Comparison of ENCODE assay signal across 13 cellular contexts in the genomic region with DNA sequence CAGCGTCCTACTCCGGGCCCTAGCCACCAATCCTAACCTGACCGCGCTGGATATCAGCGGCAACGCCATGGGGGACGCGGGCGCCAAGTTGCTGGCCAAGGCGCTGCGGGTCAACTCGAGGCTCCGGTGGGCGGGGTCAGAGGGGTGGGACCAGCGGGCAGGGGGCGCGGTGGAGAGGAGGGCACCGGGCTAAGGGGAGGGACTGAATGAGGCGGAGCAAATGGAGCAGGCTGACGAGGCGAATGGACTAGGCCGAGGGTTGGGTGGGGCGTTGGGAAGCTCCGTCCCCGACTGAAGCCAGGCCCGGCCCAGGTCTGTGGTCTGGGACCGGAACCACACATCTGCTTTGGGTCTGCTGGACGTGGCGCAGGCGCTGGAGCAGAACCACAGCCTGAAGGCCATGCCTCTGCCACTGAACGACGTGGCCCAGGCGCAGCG. TPM values are rescaled to one million over a fixed set of nuclear protein-coding genes. Genes with fewer than 3 reads are reported as not detected.
DNase-seq lines count a peak whose midpoint lies in the region; ATAC-seq and TF ChIP-seq lines count a peak whose summit lies in the region.
"Had no signal": no experiment of that assay in that cellular context is flagged by ENCODE, and none has a peak within 500 bp of the region (broad histone marks: within the 10 kb centered on the region; RNA-seq: fewer than 3 reads in every experiment).

No MANE protein-coding gene starts in this region.

- peaks cover 55% of the 10 kb centered on the region for H3K27me3 Mint-ChIP-seq in mesothelial cell of epicardium (ENCODE audit: low read depth)
- H3K27me3 Mint-ChIP-seq: activated CD4-positive, alpha-beta memory T cell treated with anti-CD3 and anti-CD28 coated beads, Interleukin-2, amount 10 ng/mL, durations not matched to agents 7 days and 5 days had no signal

- intact Hi-C loops in heart right ventricle (cut with DNase I) (loop anchor here in 3 of 10 donors (5.0 to 10.0 kb wide), 2 partner anchors 105 to 127 kb away; no protein-coding TSS in a partner anchor), Right ventricle myocardium inferior (cut with DNase I) (no loop called here), aorta (cut with DNase I) (no loop called here)

- no peaks in the 10 kb centered on the region for H3K36me3 ChIP-seq in heart right ventricle
- H3K36me3 ChIP-seq in aorta (ENCODE audit: control insufficient read depth in 1 of 2, insufficient read depth in 2 of 2, low read length in 1 of 2), result no peaks in the 10 kb centered on the region
- H3K36me3 ChIP-seq: ascending aorta had no signal

- H3K4me3 Mint-ChIP-seq in mesothelial cell of epicardium, result no peak overlapping the region
- H3K4me3 Mint-ChIP-seq: activated CD4-positive, alpha-beta memory T cell treated with anti-CD3 and anti-CD28 coated beads, Interleukin-2, amount 10 ng/mL, durations not matched to agents 7 days and 5 days; HFFc6; T-helper 2 cell treated with Interferon-gamma antibody and Interleukin-4, amounts not matched to agents 5 μg/mL and 100 μg/mL, for 36 hours had no signal

- H3K4me3 ChIP-seq in heart right ventricle (no peak overlapping the region), aorta (ENCODE audit: low read length in 2 of 2) (no peak overlapping the region)
- H3K4me3 ChIP-seq: ascending aorta had no signal

- H3K27me3 ChIP-seq in heart right ventricle, result peaks cover 24 to 100% (median 92%) of the 10 kb centered on the region in 7 donors
- H3K27me3 ChIP-seq in aorta (ENCODE audit: control insufficient read depth in 1 of 2, insufficient read depth in 2 of 2, low read length in 1 of 2), result no peaks in the 10 kb centered on the region

- H3K4me1 Mint-ChIP-seq in mesothelial cell of epicardium, result peaks cover 4% of the 10 kb centered on the region

- H3K4me1 ChIP-seq in heart right ventricle, result peaks cover 3 to 42% (median 16%) of the 10 kb centered on the region in 9 donors
- H3K4me1 ChIP-seq in aorta (ENCODE audit: control insufficient read depth in 1 of 2, insufficient read depth in 2 of 2, low read length in 2 of 2), result no peaks in the 10 kb centered on the region

- peak in 1 of 2 donors; percentile 47 for DNase-seq in heart right ventricle
- DNase-seq in Right ventricle myocardium inferior (ENCODE audit: missing footprints), result no peak
- DNase-seq in left kidney (ENCODE audit: low read depth, low spot score), result peak; percentile 57
- DNase-seq in aorta, result peak in 1 of 2 donors; percentile 77
- DNase-seq in NCI-H1048 (lab: John Stamatoyannopoulos, UW), result no peak
- DNase-seq in mesothelial cell of epicardium (ENCODE audit: low spot score in 2 of 2, unreplicated experiment in 2 of 2), result no peak
- DNase-seq: activated CD4-positive, alpha-beta memory T cell treated with anti-CD3 and anti-CD28 coated beads, Interleukin-2, amount 10 ng/mL, durations not matched to agents 7 days and 5 days; HFFc6; NCI-H2029; NCI-H526 had no signal

- 9 to 18% methylated on average over 30 to 34 of the region's 34 CpGs for WGBS in heart right ventricle, 2 donors
- WGBS in aorta, 2 donors, result 9 to 10% methylated on average over 34 of the region's 34 CpGs

- ATAC-seq in heart right ventricle, result peak in 5 of 8 donors; percentile 17 to 43 (median 28)
- no peak for ATAC-seq in Right ventricle myocardium inferior
- ATAC-seq in aorta (ENCODE audit: low FRiP score), result peak; percentile 5

- H3K27ac Mint-ChIP-seq in mesothelial cell of epicardium, result no peak overlapping the region
- H3K27ac Mint-ChIP-seq: activated CD4-positive, alpha-beta memory T cell treated with anti-CD3 and anti-CD28 coated beads, Interleukin-2, amount 10 ng/mL, durations not matched to agents 7 days and 5 days; activated T-helper 2 cell treated with anti-CD3 and anti-CD28 coated beads, Interferon-gamma antibody, Interleukin-2, Interleukin-4, amounts not matched to agents 10 μg/mL and 5 μg/mL and 100 μg/mL, durations not matched to agents 14 hours and 24 hours and 36 hours; HFFc6; T-helper 2 cell treated with Interferon-gamma antibody and Interleukin-4, amounts not matched to agents 5 μg/mL and 100 μg/mL, for 36 hours had no signal

- H3K9me3 ChIP-seq in heart right ventricle (no peaks in the 10 kb centered on the region), aorta (ENCODE audit: control insufficient read depth, low read length) (no peaks in the 10 kb centered on the region)
- H3K9me3 ChIP-seq: ascending aorta had no signal

- no peak for TF ChIP-seq CTCF in heart right ventricle (IDR thresholded peaks at IDR 0.05)
- no peak for TF ChIP-seq CTCF in mesothelial cell of epicardium (IDR thresholded peaks at IDR 0.05; ENCODE audit: unreplicated experiment)

- H3K27ac ChIP-seq in heart right ventricle (no peak overlapping the region), aorta (ENCODE audit: low read depth in 1 of 2, low read length in 2 of 2) (no peak overlapping the region)
- H3K27ac ChIP-seq: ascending aorta had no signal

- H3K36me3 Mint-ChIP-seq in mesothelial cell of epicardium, result no peaks in the 10 kb centered on the region

- no peaks in the 10 kb centered on the region for H3K9me3 Mint-ChIP-seq in mesothelial cell of epicardium
- H3K9me3 Mint-ChIP-seq: activated CD4-positive, alpha-beta memory T cell treated with anti-CD3 and anti-CD28 coated beads, Interleukin-2, amount 10 ng/mL, durations not matched to agents 7 days and 5 days; activated T-helper 2 cell treated with anti-CD3 and anti-CD28 coated beads, Interferon-gamma antibody, Interleukin-2, Interleukin-4, amounts not matched to agents 10 μg/mL and 5 μg/mL and 100 μg/mL, durations not matched to agents 14 hours and 24 hours and 36 hours; HFFc6; T-helper 2 cell treated with Interferon-gamma antibody and Interleukin-4, amounts not matched to agents 5 μg/mL and 100 μg/mL, for 36 hours had no signal

RNA-seq across cellular contexts. Expression of a gene that starts 4.6 kb away (rescaled TPM):
- total RNA-seq in heart right ventricle (1 to 10 TPM in 3 of 10 donors, under 1 TPM in 6, not detected in 1; 0.27 to 2.7 (median 0.60) TPM), Right ventricle myocardium inferior (0.30 TPM), aorta (1 to 10 TPM; 3.0 to 4.0 TPM), mesothelial cell of epicardium (6.7 to 10.2 TPM (median 8.0 TPM) in 3 replicates)
- polyA plus RNA-seq in heart right ventricle (1 to 10 TPM in 1 of 2 donors, under 1 TPM in 1; 0.16 to 1.2 TPM), aorta (1 to 10 TPM in 1 of 2 donors, under 1 TPM in 1; 0.13 to 3.7 TPM)

RNA-seq across cellular contexts. Expression of a gene that starts 10.5 kb away (rescaled TPM):
- total RNA-seq in heart right ventricle (10 to 100 TPM in 1 of 10 donors, 1 to 10 TPM in 9; 6.9 to 11.3 (median 8.6) TPM), Right ventricle myocardium inferior (9.7 TPM), aorta (10 to 100 TPM; 15.7 to 21.9 TPM), mesothelial cell of epicardium (24.5 to 27.9 TPM (median 25.8 TPM) in 3 replicates)
- polyA plus RNA-seq in heart right ventricle (10 to 100 TPM in 1 of 2 donors, 1 to 10 TPM in 1; 7.7 to 15.0 TPM), aorta (10 to 100 TPM in 1 of 2 donors, 1 to 10 TPM in 1; 7.0 to 34.6 TPM)

RNA-seq across cellular contexts. Expression of a gene that starts 11.2 kb away (rescaled TPM):
- total RNA-seq in heart right ventricle, result 1 to 10 TPM; 1.7 to 5.9 (median 2.2) TPM
- 1 to 10 TPM; 2.7 to 5.8 TPM for polyA plus RNA-seq in heart right ventricle
- 3.7 TPM for total RNA-seq in Right ventricle myocardium inferior
- total RNA-seq in aorta, result 1 to 10 TPM; 3.9 to 5.3 TPM
- polyA plus RNA-seq in aorta, result 1 to 10 TPM; 5.9 to 7.8 TPM
- total RNA-seq in mesothelial cell of epicardium, result 1.9 to 2.2 TPM (median 1.9 TPM) in 3 replicates

RNA-seq across cellular contexts. Expression of a gene that starts 17.0 kb away (rescaled TPM):
- total RNA-seq in heart right ventricle, result 10 to 100 TPM in 1 of 10 donors, 1 to 10 TPM in 9; 3.6 to 12.7 (median 8.4) TPM
- 10 to 100 TPM; 24.5 to 30.9 TPM for polyA plus RNA-seq in heart right ventricle
- 9.9 TPM for total RNA-seq in Right ventricle myocardium inferior
- total RNA-seq in aorta, result 10 to 100 TPM in 1 of 2 donors, 1 to 10 TPM in 1; 9.7 to 15.2 TPM
- 10 to 100 TPM; 13.3 to 73.8 TPM for polyA plus RNA-seq in aorta
- 11.7 to 13.0 TPM (median 12.8 TPM) in 3 replicates for total RNA-seq in mesothelial cell of epicardium

RNA-seq across cellular contexts. Expression of a gene that starts 17.1 kb away (rescaled TPM):
- total RNA-seq in heart right ventricle (1 to 10 TPM; 2.8 to 5.6 (median 4.3) TPM), Right ventricle myocardium inferior (3.0 TPM), aorta (1 to 10 TPM; 2.6 to 7.9 TPM), mesothelial cell of epicardium (1.2 to 2.0 TPM (median 1.8 TPM) in 3 replicates)
- polyA plus RNA-seq in heart right ventricle (1 to 10 TPM; 2.6 to 3.7 TPM), aorta (10 to 100 TPM in 1 of 2 donors, 1 to 10 TPM in 1; 3.1 to 14.4 TPM)
